ENCODE assay signal across 8 cellular contexts in the genomic region with DNA sequence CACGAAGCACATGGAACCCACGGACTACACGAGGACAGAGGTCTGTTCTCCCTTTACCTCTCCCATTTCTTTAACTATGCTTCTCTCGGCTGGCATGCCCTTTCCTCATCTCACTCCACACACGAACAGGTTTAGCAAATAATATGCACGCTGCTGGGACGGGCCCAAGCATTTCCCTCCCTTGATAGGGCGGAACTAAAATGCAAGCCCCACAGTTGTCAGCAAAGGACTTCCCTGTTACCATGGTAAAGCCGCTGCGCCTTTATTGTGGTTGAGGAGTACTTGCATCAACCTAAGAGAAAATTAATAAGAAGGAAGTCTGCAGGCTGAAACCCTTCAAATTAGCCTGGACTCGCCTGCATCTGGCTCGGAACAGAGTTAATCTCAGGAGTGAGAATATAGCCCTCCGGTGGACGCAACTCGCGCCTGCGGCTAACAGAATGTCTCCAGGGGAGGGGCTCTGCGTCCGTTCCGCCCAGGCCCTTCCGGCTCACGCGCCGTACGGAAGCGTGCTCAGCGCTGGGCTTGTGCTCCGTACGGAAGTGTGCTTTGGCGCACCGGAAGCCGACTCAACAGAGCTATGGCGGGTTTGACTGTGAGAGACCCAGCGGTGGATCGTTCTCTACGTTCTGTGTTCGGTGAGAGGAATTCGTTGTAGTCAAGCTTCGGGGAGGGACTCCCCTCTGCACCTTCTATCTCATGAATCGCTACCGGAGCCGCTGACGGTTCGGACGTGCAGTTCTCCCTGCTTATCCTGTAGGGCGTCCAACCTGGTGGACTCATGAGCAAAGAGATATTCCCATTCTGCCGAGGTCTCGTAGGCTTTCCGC. TPM values are rescaled to one million over a fixed set of nuclear protein-coding genes. Genes with fewer than 3 reads are reported as not detected.
DNase-seq lines count a peak whose midpoint lies in the region; ATAC-seq and TF ChIP-seq lines count a peak whose summit lies in the region.

A gene with protein sequence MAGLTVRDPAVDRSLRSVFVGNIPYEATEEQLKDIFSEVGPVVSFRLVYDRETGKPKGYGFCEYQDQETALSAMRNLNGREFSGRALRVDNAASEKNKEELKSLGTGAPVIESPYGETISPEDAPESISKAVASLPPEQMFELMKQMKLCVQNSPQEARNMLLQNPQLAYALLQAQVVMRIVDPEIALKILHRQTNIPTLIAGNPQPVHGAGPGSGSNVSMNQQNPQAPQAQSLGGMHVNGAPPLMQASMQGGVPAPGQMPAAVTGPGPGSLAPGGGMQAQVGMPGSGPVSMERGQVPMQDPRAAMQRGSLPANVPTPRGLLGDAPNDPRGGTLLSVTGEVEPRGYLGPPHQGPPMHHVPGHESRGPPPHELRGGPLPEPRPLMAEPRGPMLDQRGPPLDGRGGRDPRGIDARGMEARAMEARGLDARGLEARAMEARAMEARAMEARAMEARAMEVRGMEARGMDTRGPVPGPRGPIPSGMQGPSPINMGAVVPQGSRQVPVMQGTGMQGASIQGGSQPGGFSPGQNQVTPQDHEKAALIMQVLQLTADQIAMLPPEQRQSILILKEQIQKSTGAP (plus strand): TSS at position 555 of the 830 bp plus-strand sequence. CDS start 26 bp downstream, at position 581.

- H2AFZ ChIP-seq in OCI-LY7 (ENCODE audit: low read length) = peak within 1 kb of the TSS; percentile 97

- H3K27ac ChIP-seq in OCI-LY7 (ENCODE audit: low read depth, low read length, poor library complexity, severe bottlenecking) (peak within 1 kb of the TSS; percentile 65), epithelial cell of prostate (peak within 1 kb of the TSS; percentile 61)

- H4K20me1 ChIP-seq in OCI-LY7 (ENCODE audit: insufficient read depth, low read length) = no peaks in the 10 kb centered on the region

- H3K4me1 ChIP-seq in OCI-LY7 (ENCODE audit: insufficient read depth, low read length, poor library complexity, severe bottlenecking) = peaks cover 10% of the 10 kb centered on the region

- peak within 1 kb of the TSS; percentile 82 for H3K4me3 ChIP-seq in OCI-LY7 (ENCODE audit: low read depth, low read length, poor library complexity, severe bottlenecking)

- peak; percentile 89 for DNase-seq in DMS114 treated with DMSO at 0.1 percent for 48 hours (lab: John Stamatoyannopoulos, UW; ENCODE audit: unreplicated experiment)
- peak; percentile 66 for DNase-seq in HuH-7 (ENCODE audit: low spot score)
- peak; percentile 88 for DNase-seq in OCI-LY7 (ENCODE audit: low spot score)
- peak; percentile 65 for DNase-seq in activated T-cell treated with anti-CD3 and anti-CD28 coated beads for 1 hour (ENCODE audit: low read depth)
- DNase-seq in epithelial cell of prostate (ENCODE audit: low read depth, low spot score) = peak; percentile 33
- DNase-seq in mucosa of gallbladder (ENCODE audit: low spot score) = peak; percentile 81
- DNase-seq in stimulated activated CD8-positive, alpha-beta memory T cell treated with anti-CD3 and anti-CD28 coated beads, Interleukin-4, amount 100 ng/mL, for 24 hours (ENCODE audit: low read depth) = peak; percentile 63

- intact Hi-C loops in OCI-LY7 (cut with micrococcal nuclease; ENCODE audit: unreplicated experiment) = no loop called here

- peak; percentile 97 for ATAC-seq in GM21526 (IDR thresholded peaks at IDR 0.05; ENCODE audit: low FRiP score, unreplicated experiment)

- CTCF ChIA-PET in OCI-LY7 (lab: Charles Lee; ENCODE audit: unreplicated experiment) = no interaction called here

- H3K9me2 ChIP-seq in OCI-LY7 (ENCODE audit: insufficient read depth, low read length) = no peaks in the 10 kb centered on the region

- no TSS peak for BruUV-seq in OCI-LY7 (replicated peaks; lab: Mats Ljungman, UMichigan)

- H3K9me3 ChIP-seq in OCI-LY7 (ENCODE audit: low read length) = no peaks in the 10 kb centered on the region

- H3K36me3 ChIP-seq in OCI-LY7 (ENCODE audit: insufficient read depth, low read length) = peaks cover 27% of the 10 kb centered on the region

- POLR2A ChIA-PET in OCI-LY7 (lab: Charles Lee) = interaction anchor here (0.5 to 1.0 kb wide), 4 partner anchors 13 to 270 kb away, joined by 3 to 5 read pairs (median 4); partner anchors contain the start of gene XKRX

- no peak for TF ChIP-seq CTCF in OCI-LY7 (conservative IDR thresholded peaks at IDR 0.05; ENCODE audit: low read length)

- H3K4me2 ChIP-seq in OCI-LY7 (ENCODE audit: low read length) = peak within 1 kb of the TSS; percentile 83

- peaks cover 14% of the 10 kb centered on the region for H3K79me2 ChIP-seq in OCI-LY7 (ENCODE audit: insufficient read depth, low read depth, low read length)

RNA-seq across cellular contexts. Expression of the gene that starts here (rescaled TPM):
- 26.5 and 30.4 TPM in 2 replicates for total RNA-seq in OCI-LY7 (2014; rRNA removed; shearing (Covaris generic))
- total RNA-seq in OCI-LY7 (2022) (30.0 and 32.6 TPM in 2 replicates), mucosa of gallbladder (19.5 TPM)

Comparison
In these comparisons a context has a peak if more than half of its experiments do, and no peak if none do; other contexts are left out.
1. Peak in every context shown above with its lines: DNase-seq, ATAC-seq, H3K4me3 ChIP-seq and H3K27ac ChIP-seq.
2. DNase-seq: peak in every context shown above with its lines; median percentile 89 in DMS114 treated with DMSO at 0.1 percent for 48 hours; 88 in OCI-LY7; 81 in mucosa of gallbladder; 66 in HuH-7; 65 in activated T-cell treated with anti-CD3 and anti-CD28 coated beads for 1 hour; 63 in stimulated activated CD8-positive, alpha-beta memory T cell treated with anti-CD3 and anti-CD28 coated beads, Interleukin-4, amount 100 ng/mL, for 24 hours; 33 in epithelial cell of prostate.